In genomic region chr6:41200901-41201783, GRCh38 we compare ENCODE assay signal across 9 cellular contexts. TPM values are rescaled to one million over a fixed set of nuclear protein-coding genes. Genes with fewer than 3 reads are reported as not detected.
A peak's percentile ranks its signal among the peaks of the same experiment; 100 is the strongest.
DNase-seq lines count a peak whose midpoint lies in the region; ATAC-seq and TF ChIP-seq lines count a peak whose summit lies in the region.
"Had no signal": no experiment of that assay in that cellular context is flagged by ENCODE, and none has a peak within 500 bp of the region (broad histone marks: within the 10 kb centered on the region; RNA-seq: fewer than 3 reads in every experiment).

A gene with protein sequence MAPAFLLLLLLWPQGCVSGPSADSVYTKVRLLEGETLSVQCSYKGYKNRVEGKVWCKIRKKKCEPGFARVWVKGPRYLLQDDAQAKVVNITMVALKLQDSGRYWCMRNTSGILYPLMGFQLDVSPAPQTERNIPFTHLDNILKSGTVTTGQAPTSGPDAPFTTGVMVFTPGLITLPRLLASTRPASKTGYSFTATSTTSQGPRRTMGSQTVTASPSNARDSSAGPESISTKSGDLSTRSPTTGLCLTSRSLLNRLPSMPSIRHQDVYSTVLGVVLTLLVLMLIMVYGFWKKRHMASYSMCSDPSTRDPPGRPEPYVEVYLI (minus strand): TSS chr6:41201149. CDS start chr6:41201008, 141 bp downstream.

- peaks cover 18% of the 10 kb centered on the region for H3K36me3 ChIP-seq in OCI-LY7 (ENCODE audit: insufficient read depth, low read length)
- no peaks in the 10 kb centered on the region for H3K36me3 ChIP-seq in effector memory CD4-positive, alpha-beta T cell (ENCODE audit: control insufficient read depth, insufficient read depth, low read length)

- peak within 1 kb of the TSS; percentile 49; the same call in 1 of the 2 replicates for H2AFZ ChIP-seq in OCI-LY7 (ENCODE audit: low read length)

- H3K27me3 ChIP-seq in effector memory CD4-positive, alpha-beta T cell (replicated peaks; ENCODE audit: control insufficient read depth, insufficient read depth, low read length, poor library complexity, severe bottlenecking): no peaks in the 10 kb centered on the region

- ATAC-seq in GM21717 (IDR thresholded peaks at IDR 0.05; ENCODE audit: unreplicated experiment) (peak; percentile 40), GM21619 (IDR thresholded peaks at IDR 0.05; ENCODE audit: unreplicated experiment) (no peak), GM18519 (IDR thresholded peaks at IDR 0.05; ENCODE audit: low FRiP score, unreplicated experiment) (no peak)
- ATAC-seq in stimulated activated effector memory CD8-positive, alpha-beta T cell treated with anti-CD3 and anti-CD28 coated beads, Interleukin-12 subunit alpha, Interleukin-12 subunit beta, amount 100 ng/mL, for 72 hours: peak; percentile 1

- no peaks in the 10 kb centered on the region for H3K9me3 Mint-ChIP-seq in stimulated activated effector memory CD8-positive, alpha-beta T cell treated with anti-CD3 and anti-CD28 coated beads, Interleukin-12 subunit alpha, Interleukin-12 subunit beta, amount 100 ng/mL, for 72 hours

- CTCF ChIA-PET in OCI-LY7 (lab: Charles Lee; ENCODE audit: unreplicated experiment): interaction anchor here (1.1 to 1.7 kb wide), 2 partner anchors 16 to 20 kb away, joined by 3 to 4 read pairs; no protein-coding TSS in a partner anchor

- peak within 1 kb of the TSS; percentile 95 for H3K27ac Mint-ChIP-seq in stimulated activated effector memory CD8-positive, alpha-beta T cell treated with anti-CD3 and anti-CD28 coated beads, Interleukin-12 subunit alpha, Interleukin-12 subunit beta, amount 100 ng/mL, for 72 hours

- BruUV-seq in OCI-LY7 (replicated peaks; lab: Mats Ljungman, UMichigan): no TSS peak

- H3K79me2 ChIP-seq in OCI-LY7 (ENCODE audit: insufficient read depth, low read depth, low read length): peaks cover 7% of the 10 kb centered on the region; the same call in 1 of the 2 replicates

- DNase-seq in OCI-LY7 (ENCODE audit: low spot score): peak; percentile 87
- no peak for DNase-seq in effector memory CD4-positive, alpha-beta T cell
- DNase-seq in stimulated activated effector memory CD8-positive, alpha-beta T cell treated with anti-CD3 and anti-CD28 coated beads, Interleukin-12 subunit alpha, Interleukin-12 subunit beta, amount 100 ng/mL, for 72 hours (ENCODE audit: low spot score in 2 of 2): peak in 1 of 2 donors; percentile 77
- DNase-seq in AG20443 (ENCODE audit: low spot score): no peak
- DNase-seq in NCI-H2081 (lab: John Stamatoyannopoulos, UW): no peak

- no peaks in the 10 kb centered on the region for H4K20me1 ChIP-seq in OCI-LY7 (ENCODE audit: insufficient read depth, low read length)

- H3K4me3 ChIP-seq in OCI-LY7 (ENCODE audit: low read depth, low read length, poor library complexity, severe bottlenecking): peak within 1 kb of the TSS; percentile 65
- peak within 1 kb of the TSS; percentile 35 for H3K4me3 ChIP-seq in effector memory CD4-positive, alpha-beta T cell (ENCODE audit: insufficient read depth, low read depth, low read length, poor library complexity, severe bottlenecking)

- no peaks in the 10 kb centered on the region for H3K36me3 Mint-ChIP-seq in stimulated activated effector memory CD8-positive, alpha-beta T cell treated with anti-CD3 and anti-CD28 coated beads, Interleukin-12 subunit alpha, Interleukin-12 subunit beta, amount 100 ng/mL, for 72 hours

- H3K9me3 ChIP-seq in OCI-LY7 (ENCODE audit: low read length): no peaks in the 10 kb centered on the region
- H3K9me3 ChIP-seq in effector memory CD4-positive, alpha-beta T cell (ENCODE audit: control insufficient read depth, low read length): no peaks in the 10 kb centered on the region

- H3K27ac ChIP-seq in OCI-LY7 (ENCODE audit: low read depth, low read length, poor library complexity, severe bottlenecking): peak within 1 kb of the TSS; percentile 95
- peak within 1 kb of the TSS; percentile 72 for H3K27ac ChIP-seq in effector memory CD4-positive, alpha-beta T cell (ENCODE audit: insufficient read depth, low read length, poor library complexity, severe bottlenecking)

- peak within 1 kb of the TSS; percentile 83 for H3K4me2 ChIP-seq in OCI-LY7 (ENCODE audit: low read length)

- POLR2A ChIA-PET in OCI-LY7 (lab: Charles Lee): interaction anchor here (0.6 to 1.8 kb wide), 14 partner anchors 8 to 966 kb away, joined by 3 to 9 read pairs (median 3); partner anchors contain the start of genes NFYA and OARD1

- H3K4me1 ChIP-seq in OCI-LY7 (ENCODE audit: insufficient read depth, low read length, poor library complexity, severe bottlenecking): peaks cover 49% of the 10 kb centered on the region
- H3K4me1 ChIP-seq in effector memory CD4-positive, alpha-beta T cell (ENCODE audit: control insufficient read depth, insufficient read depth, low read length, poor library complexity, severe bottlenecking): peaks cover 45% of the 10 kb centered on the region

- H3K4me1 Mint-ChIP-seq in stimulated activated effector memory CD8-positive, alpha-beta T cell treated with anti-CD3 and anti-CD28 coated beads, Interleukin-12 subunit alpha, Interleukin-12 subunit beta, amount 100 ng/mL, for 72 hours: peaks cover 55% of the 10 kb centered on the region

- TF ChIP-seq CTCF in OCI-LY7 (conservative IDR thresholded peaks at IDR 0.05; ENCODE audit: low read length): no peak

- H3K4me3 Mint-ChIP-seq in stimulated activated effector memory CD8-positive, alpha-beta T cell treated with anti-CD3 and anti-CD28 coated beads, Interleukin-12 subunit alpha, Interleukin-12 subunit beta, amount 100 ng/mL, for 72 hours: peak within 1 kb of the TSS; percentile 53

- intact Hi-C loops in OCI-LY7 (cut with micrococcal nuclease; ENCODE audit: unreplicated experiment): loop anchor here (2.0 to 5.0 kb wide), 2 partner anchors 116 to 128 kb away; partner anchors contain the start of genes NFYA and OARD1

- no peaks in the 10 kb centered on the region for H3K9me2 ChIP-seq in OCI-LY7 (ENCODE audit: insufficient read depth, low read length)

RNA-seq across cellular contexts. Expression of the gene that starts here (rescaled TPM):
- 5.5 and 6.2 TPM in 2 replicates for total RNA-seq in OCI-LY7 (2014; rRNA removed; shearing (Covaris generic))
- 15.1 and 17.4 TPM in 2 replicates for total RNA-seq in OCI-LY7 (2022)
- total RNA-seq: M059J had no signal

Comparison
In these comparisons a context has a peak if more than half of its experiments do, and no peak if none do; other contexts are left out.
1. ATAC-seq: peak in GM21717 (single experiment) and stimulated activated effector memory CD8-positive, alpha-beta T cell treated with anti-CD3 and anti-CD28 coated beads, Interleukin-12 subunit alpha, Interleukin-12 subunit beta, amount 100 ng/mL, for 72 hours (single experiment); none in GM21619 (single experiment) and GM18519 (single experiment).